ENCODE assay signal across 10 cellular contexts in genomic region chr17:49577651-49577935, GRCh38. TPM values are rescaled to one million over a fixed set of nuclear protein-coding genes. Genes with fewer than 3 reads are reported as not detected.
DNase-seq lines count a peak whose midpoint lies in the region; ATAC-seq and TF ChIP-seq lines count a peak whose summit lies in the region.
"Had no signal": no experiment of that assay in that cellular context is flagged by ENCODE, and none has a peak within 500 bp of the region (broad histone marks: within the 10 kb centered on the region; RNA-seq: fewer than 3 reads in every experiment).

No MANE protein-coding gene starts in this region.

- no peak for DNase-seq in H9
- no peak for DNase-seq in adipocyte (ENCODE audit: low read depth)
- DNase-seq in mesothelial cell of epicardium (ENCODE audit: low spot score in 2 of 2, unreplicated experiment in 2 of 2): no peak
- no peak for DNase-seq in anterior cingulate cortex (lab: John Stamatoyannopoulos, UW)
- DNase-seq in NCI-H1105 treated with DMSO at 0.1 percent for 48 hours (lab: John Stamatoyannopoulos, UW): no peak
- DNase-seq: activated CD4-positive, CD25-positive, alpha-beta regulatory T cell treated with anti-CD3 and anti-CD28 coated beads, Interleukin-2, amount 50 U/mL, for 72 hours; caudate nucleus had no signal

- H4K20me1 ChIP-seq in H9 (ENCODE audit: control insufficient read depth, insufficient read depth, insufficient read length): no peaks in the 10 kb centered on the region

- peaks cover 3% of the 10 kb centered on the region; the same call in 1 of the 2 replicates for H3K27me3 ChIP-seq in H9 (ENCODE audit: insufficient read depth, low read length)
- no peaks in the 10 kb centered on the region for H3K27me3 ChIP-seq in adipocyte (replicated peaks; ENCODE audit: control insufficient read depth, insufficient read depth, low read length)
- peaks cover 0 to 7% (median 3%) of the 10 kb centered on the region in 5 donors for H3K27me3 ChIP-seq in subcutaneous abdominal adipose tissue (ENCODE audit: control insufficient read depth in 5 of 5, insufficient read depth in 4 of 5, low read length in 5 of 5)

- no peaks in the 10 kb centered on the region for H3K79me1 ChIP-seq in H9 (ENCODE audit: insufficient read depth, low read depth, low read length, poor library complexity, severe bottlenecking)

- H3K27me3 Mint-ChIP-seq in H9 (ENCODE audit: low read depth) (peaks cover 47% of the 10 kb centered on the region), mesothelial cell of epicardium (ENCODE audit: low read depth) (peaks cover 51% of the 10 kb centered on the region)

- no peak overlapping the region for H3K23ac ChIP-seq in H9 (ENCODE audit: insufficient read length, low read depth, low read length)

- no peak overlapping the region for H2BK12ac ChIP-seq in H9 (ENCODE audit: insufficient read length, low read depth, low read length)

- H3K79me2 ChIP-seq in H9 (ENCODE audit: insufficient read depth, low read length): no peaks in the 10 kb centered on the region

- H2BK120ac ChIP-seq in H9 (ENCODE audit: low read depth, low read length, poor library complexity, severe bottlenecking): no peak overlapping the region

- H3K23me2 ChIP-seq in H9 (ENCODE audit: insufficient read length, low read depth, low read length, poor library complexity, severe bottlenecking): peaks cover 4% of the 10 kb centered on the region

- no peak overlapping the region for H3K4ac ChIP-seq in H9 (ENCODE audit: low read depth, low read length)

- no peak overlapping the region for H2AK5ac ChIP-seq in H9 (ENCODE audit: insufficient read length, low read length)

- WGBS in H9 (ENCODE audit: extremely low coverage, insufficient read length, low lambda C conversion rate): no CpG with 5 or more reads among the region's 3 CpGs

- H3K4me2 ChIP-seq in H9 (ENCODE audit: insufficient read depth, insufficient read length, low read length): no peak overlapping the region

- H3K27ac ChIP-seq in H9 (ENCODE audit: insufficient read length, low read depth, low read length) (no peak overlapping the region), subcutaneous abdominal adipose tissue (ENCODE audit: low read depth, low read length) (no peak overlapping the region)

- no peaks in the 10 kb centered on the region for H3K36me3 ChIP-seq in adipocyte (ENCODE audit: control insufficient read depth, insufficient read depth, low read length, severe bottlenecking)
- peaks cover 0 to 4% (median 0%) of the 10 kb centered on the region in 5 donors for H3K36me3 ChIP-seq in subcutaneous abdominal adipose tissue (ENCODE audit: control insufficient read depth in 5 of 5, insufficient read depth in 5 of 5, low read length in 5 of 5)

- H3K4me3 ChIP-seq in adipocyte (ENCODE audit: low read length): peak overlapping the region; percentile 81
- H3K4me3 ChIP-seq in subcutaneous abdominal adipose tissue (ENCODE audit: low read depth in 1 of 5, low read length in 5 of 5): peak overlapping the region in 4 of 5 donors; percentile 71 to 79 (median 72)

- H3K4me1 ChIP-seq in H9 (ENCODE audit: insufficient read depth, low read length): peaks cover 3% of the 10 kb centered on the region; the same call in 1 of the 2 replicates
- H3K4me1 ChIP-seq in adipocyte (ENCODE audit: control insufficient read depth, insufficient read depth, low read length): peaks cover 8% of the 10 kb centered on the region
- H3K4me1 ChIP-seq in subcutaneous abdominal adipose tissue (ENCODE audit: control insufficient read depth in 5 of 5, insufficient read depth in 5 of 5, low read length in 5 of 5): peaks cover 0 to 31% (median 26%) of the 10 kb centered on the region in 5 donors

- H3K36me3 Mint-ChIP-seq in H9 (ENCODE audit: insufficient read depth in 1 of 3, low read depth in 3 of 3) (no peaks in the 10 kb centered on the region), mesothelial cell of epicardium (no peaks in the 10 kb centered on the region)

- no peak overlapping the region for H2BK20ac ChIP-seq in H9 (ENCODE audit: low read depth, low read length, poor library complexity, severe bottlenecking)

- H3K27ac Mint-ChIP-seq in H9 (no peak overlapping the region), mesothelial cell of epicardium (no peak overlapping the region)
- H3K27ac Mint-ChIP-seq: activated T-helper 1 cell treated with anti-CD3 and anti-CD28 coated beads, Interleukin-12 subunit alpha, Interleukin-12 subunit beta, Interleukin-2, Interleukin-4 antibody, amounts not matched to agents 30 ng/mL and 10 ng/mL and 1 ng/mL, durations not matched to agents 14 hours and 24 hours and 36 hours had no signal

- H4K91ac ChIP-seq in H9 (ENCODE audit: insufficient read length, low read depth, low read length): no peak overlapping the region

- H2BK15ac ChIP-seq in H9 (ENCODE audit: low read depth, low read length): no peak overlapping the region

- H3K9me3 Mint-ChIP-seq in H9: no peaks in the 10 kb centered on the region; a peak in 1 of 5 replicates
- no peaks in the 10 kb centered on the region for H3K9me3 Mint-ChIP-seq in mesothelial cell of epicardium
- H3K9me3 Mint-ChIP-seq: activated T-helper 1 cell treated with anti-CD3 and anti-CD28 coated beads, Interleukin-12 subunit alpha, Interleukin-12 subunit beta, Interleukin-2, Interleukin-4 antibody, amounts not matched to agents 30 ng/mL and 10 ng/mL and 1 ng/mL, durations not matched to agents 14 hours and 24 hours and 36 hours had no signal

- no peak overlapping the region for H4K8ac ChIP-seq in H9 (replicated peaks; ENCODE audit: insufficient read length, low read depth, low read length)

- no peak overlapping the region for H3K56ac ChIP-seq in H9 (ENCODE audit: insufficient read length, low read depth, low read length)

- TF ChIP-seq CTCF in H9 (conservative IDR thresholded peaks at IDR 0.05) (no peak), mesothelial cell of epicardium (IDR thresholded peaks at IDR 0.05; ENCODE audit: unreplicated experiment) (no peak)

- H3T11ph ChIP-seq in H9 (ENCODE audit: low read length): no peak overlapping the region

- H2AFZ ChIP-seq in H9 (ENCODE audit: low read length): no peak overlapping the region

- peak overlapping the region; percentile 88 to 96 for H3K4me3 Mint-ChIP-seq in H9
- peak overlapping the region; percentile 78 for H3K4me3 Mint-ChIP-seq in mesothelial cell of epicardium

- no peak overlapping the region for H3K14ac ChIP-seq in H9 (ENCODE audit: insufficient read depth, low read length)

- no peak overlapping the region for H4K5ac ChIP-seq in H9 (ENCODE audit: insufficient read length, low read depth, low read length)

- H3K9me3 ChIP-seq in H9 (ENCODE audit: control insufficient read depth, low read depth, low read length) (no peaks in the 10 kb centered on the region), adipocyte (ENCODE audit: control insufficient read depth, low read length) (no peaks in the 10 kb centered on the region), subcutaneous abdominal adipose tissue (ENCODE audit: control insufficient read depth in 5 of 5, low read length in 5 of 5) (no peaks in the 10 kb centered on the region)

- ATAC-seq in HG03457 (IDR thresholded peaks at IDR 0.05; ENCODE audit: unreplicated experiment): no peak

- H3K4me1 Mint-ChIP-seq in H9: peaks cover 28 to 39% of the 10 kb centered on the region in 2 experiments
- H3K4me1 Mint-ChIP-seq in mesothelial cell of epicardium: peaks cover 4% of the 10 kb centered on the region

- H3K9ac ChIP-seq in H9 (ENCODE audit: extremely low read depth, insufficient read length, low read length) (no peak overlapping the region), adipocyte (ENCODE audit: low read length) (peak overlapping the region; percentile 87), subcutaneous abdominal adipose tissue (ENCODE audit: low read length in 5 of 5) (peak overlapping the region in 2 of 5 donors; percentile 63 to 80)

- H3K18ac ChIP-seq in H9 (ENCODE audit: insufficient read length, low read depth, low read length): no peak overlapping the region

- no peak overlapping the region for H2BK5ac ChIP-seq in H9 (ENCODE audit: insufficient read length, low read length)

RNA-seq across cellular contexts. Expression of gene NXPH3, which starts 1.9 kb away (rescaled TPM):
- total RNA-seq in H9 (2021) (1.3 and 1.7 TPM in 2 replicates), mesothelial cell of epicardium (0.82 to 0.88 TPM (median 0.83 TPM) in 3 replicates)
- total RNA-seq: activated T-helper 1 cell treated with anti-CD3 and anti-CD28 coated beads, Interleukin-12 subunit alpha, Interleukin-12 subunit beta, Interleukin-2, Interleukin-4 antibody, amounts not matched to agents 30 ng/mL and 10 ng/mL and 1 ng/mL, durations not matched to agents 14 hours and 24 hours and 36 hours had no signal
